In the genomic region with DNA sequence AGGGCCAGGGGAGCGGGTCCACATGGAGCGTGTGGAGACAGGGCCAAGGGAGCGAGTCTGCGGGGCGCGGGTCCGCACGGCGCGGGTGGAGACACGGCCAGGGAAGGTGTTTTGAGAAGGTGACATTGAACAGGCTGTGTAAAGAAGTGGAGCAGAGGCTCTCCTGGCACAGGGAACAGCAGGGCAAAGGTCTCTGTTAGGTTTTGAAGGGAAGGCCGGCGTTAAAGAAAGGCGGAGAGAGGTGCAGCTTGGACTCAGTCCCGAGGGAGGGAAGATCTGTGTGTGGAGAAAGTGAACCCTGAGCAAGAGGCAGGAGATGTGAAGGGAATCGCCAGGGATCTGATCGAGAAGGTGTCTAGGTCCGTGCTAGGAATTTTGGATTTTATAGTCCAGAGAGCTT, we compare ENCODE assay signal across 1 cellular context.
TF ChIP-seq lines count a peak whose summit lies in the region.

No MANE protein-coding gene starts in this region.

TF ChIP-seq in IMR-90, 13 proteins besides CTCF, POLR2A, EP300 and RAD21:
- TF ChIP-seq SMC3 (IDR thresholded peaks at IDR 0.05; ENCODE audit: low read depth, low read length) (no peak), BHLHE40 (IDR thresholded peaks at IDR 0.05; ENCODE audit: low read depth, low read length) (no peak), RCOR1 (IDR thresholded peaks at IDR 0.05; ENCODE audit: insufficient replicate concordance, low read length) (no peak), RFX5 (IDR thresholded peaks at IDR 0.05; ENCODE audit: low read depth, low read length) (no peak), FOS (IDR thresholded peaks at IDR 0.05; ENCODE audit: low read depth, low read length) (no peak), CHD1 (IDR thresholded peaks at IDR 0.05; ENCODE audit: low read depth, low read length) (no peak), MAZ (IDR thresholded peaks at IDR 0.05; ENCODE audit: borderline replicate concordance, low read depth, low read length) (no peak), MXI1 (IDR thresholded peaks at IDR 0.05; ENCODE audit: borderline replicate concordance, low read depth, low read length) (no peak), CEBPB (IDR thresholded peaks at IDR 0.05; ENCODE audit: low read depth, low read length) (no peak), MAFK (IDR thresholded peaks at IDR 0.05; ENCODE audit: low read depth, low read length) (no peak), NFE2L2 (IDR thresholded peaks at IDR 0.05; ENCODE audit: low read depth, low read length) (no peak)
- TF ChIP-seq, protein P1, sequence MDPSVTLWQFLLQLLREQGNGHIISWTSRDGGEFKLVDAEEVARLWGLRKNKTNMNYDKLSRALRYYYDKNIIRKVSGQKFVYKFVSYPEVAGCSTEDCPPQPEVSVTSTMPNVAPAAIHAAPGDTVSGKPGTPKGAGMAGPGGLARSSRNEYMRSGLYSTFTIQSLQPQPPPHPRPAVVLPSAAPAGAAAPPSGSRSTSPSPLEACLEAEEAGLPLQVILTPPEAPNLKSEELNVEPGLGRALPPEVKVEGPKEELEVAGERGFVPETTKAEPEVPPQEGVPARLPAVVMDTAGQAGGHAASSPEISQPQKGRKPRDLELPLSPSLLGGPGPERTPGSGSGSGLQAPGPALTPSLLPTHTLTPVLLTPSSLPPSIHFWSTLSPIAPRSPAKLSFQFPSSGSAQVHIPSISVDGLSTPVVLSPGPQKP (IDR thresholded peaks at IDR 0.05; ENCODE audit: borderline replicate concordance, low read depth, low read length), result no peak
- TF ChIP-seq, protein P2, sequence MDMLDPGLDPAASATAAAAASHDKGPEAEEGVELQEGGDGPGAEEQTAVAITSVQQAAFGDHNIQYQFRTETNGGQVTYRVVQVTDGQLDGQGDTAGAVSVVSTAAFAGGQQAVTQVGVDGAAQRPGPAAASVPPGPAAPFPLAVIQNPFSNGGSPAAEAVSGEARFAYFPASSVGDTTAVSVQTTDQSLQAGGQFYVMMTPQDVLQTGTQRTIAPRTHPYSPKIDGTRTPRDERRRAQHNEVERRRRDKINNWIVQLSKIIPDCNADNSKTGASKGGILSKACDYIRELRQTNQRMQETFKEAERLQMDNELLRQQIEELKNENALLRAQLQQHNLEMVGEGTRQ (IDR thresholded peaks at IDR 0.05; ENCODE audit: low read depth, low read length), result no peak
TF ChIP-seq in IMR-90: peak in this region for 0.
